ENCODE assay signal across 6 cellular contexts in genomic region chr3:141341536-141341935, GRCh38.
"Had no signal": no experiment of that assay in that cellular context is flagged by ENCODE, and none has a peak within 500 bp of the region (broad histone marks: within the 10 kb centered on the region; RNA-seq: fewer than 3 reads in every experiment).

No MANE protein-coding gene starts in this region.

- FAIRE-seq: HTR-8/SVneo had no signal

- H2AFZ ChIP-seq: GM23248 had no signal

- H3K4me2 ChIP-seq: KMS-11 had no signal

- H3K4me3 ChIP-seq: GM23248 had no signal

- H3K27ac ChIP-seq: GM23248, KMS-11 had no signal

- DNase-seq: GM23248, GOT3, H9, KBM-7 had no signal

- H3K9ac ChIP-seq: GM23248, KMS-11 had no signal
